ENCODE assay signal across 1 cellular context in the genomic region with DNA sequence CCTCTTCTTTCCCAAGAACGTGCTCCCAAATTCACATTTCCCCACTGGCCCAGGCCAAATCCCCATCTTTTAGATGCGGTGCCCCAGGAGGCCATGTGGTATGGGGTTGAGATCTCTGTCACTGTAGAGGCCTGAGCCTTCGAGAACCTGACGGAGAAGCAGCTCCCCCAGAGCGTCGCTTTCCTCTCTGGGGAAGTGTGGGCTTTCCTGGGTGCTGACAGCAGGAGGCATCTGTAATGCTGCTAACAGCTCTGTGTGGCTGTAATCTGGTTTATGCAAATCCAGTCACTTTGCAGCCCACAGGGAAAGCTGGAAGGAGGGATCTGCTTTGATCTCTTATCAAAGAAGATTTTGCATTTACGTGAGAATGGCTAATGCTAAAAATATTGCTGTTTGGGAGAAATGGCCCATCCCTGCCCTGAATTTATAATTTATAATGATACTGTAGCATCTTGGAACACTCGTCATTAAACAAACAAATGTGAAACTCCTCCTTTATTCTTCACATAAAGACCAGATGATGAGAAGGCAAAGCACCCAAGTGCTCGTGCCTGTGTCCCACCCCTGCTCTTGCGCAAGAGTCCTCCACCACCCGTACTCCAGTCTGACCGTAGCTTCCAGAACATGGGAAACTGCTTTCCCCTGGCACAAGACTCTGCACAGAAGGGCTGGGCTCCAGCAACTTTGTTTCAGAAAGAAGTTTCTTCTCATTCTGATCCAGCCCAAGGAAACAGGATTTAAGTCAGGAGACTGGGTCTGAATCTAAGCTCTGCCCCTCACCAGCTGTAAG.
TF ChIP-seq lines count a peak whose summit lies in the region.

No MANE protein-coding gene starts in this region.

TF ChIP-seq in H1, 55 proteins besides CTCF, POLR2A, EP300 and RAD21:
- TF ChIP-seq PHF8 (conservative IDR thresholded peaks at IDR 0.05; ENCODE audit: low read depth, low read length) (no peak), CBX5 (IDR thresholded peaks at IDR 0.05; ENCODE audit: low read depth, low read length) (no peak), EGR1 (IDR thresholded peaks at IDR 0.05; ENCODE audit: borderline replicate concordance, low read depth, low read length) (no peak), BRCA1 (IDR thresholded peaks at IDR 0.05; ENCODE audit: low read depth, low read length) (no peak), CEBPB (IDR thresholded peaks at IDR 0.05; ENCODE audit: low read depth, low read length) (peak; percentile 92)
